ENCODE assay signal across 14 cellular contexts in genomic region chr12:78005094-78005492, GRCh38.
DNase-seq lines count a peak whose midpoint lies in the region; ATAC-seq and TF ChIP-seq lines count a peak whose summit lies in the region.
"Had no signal": no experiment of that assay in that cellular context is flagged by ENCODE, and none has a peak within 500 bp of the region (broad histone marks: within the 10 kb centered on the region; RNA-seq: fewer than 3 reads in every experiment).

No MANE protein-coding gene starts in this region.

- H3K4me3 Mint-ChIP-seq in HFFc6 = no peak overlapping the region
- H3K4me3 Mint-ChIP-seq: CD4-positive, CD25-positive, alpha-beta regulatory T cell; H9; IgD-negative memory B cell had no signal

- no peaks in the 10 kb centered on the region for H3K27me3 ChIP-seq in DOHH2 (ENCODE audit: control insufficient read depth, low read length)
- H3K27me3 ChIP-seq: BLaER1 had no signal

- ATAC-seq in Right ventricle myocardium superior (ENCODE audit: poor library complexity) (no peak), sciatic nerve (no peak)

- H3K4me3 ChIP-seq in DOHH2 (ENCODE audit: low read length) (no peak overlapping the region), OCI-LY7 (ENCODE audit: low read depth, low read length, poor library complexity, severe bottlenecking) (no peak overlapping the region)
- H3K4me3 ChIP-seq: BLaER1 had no signal

- H3K27ac ChIP-seq in DOHH2 (ENCODE audit: low read depth, low read length) (peak overlapping the region; percentile 23; the same call in 1 of the 2 replicates), OCI-LY7 (ENCODE audit: low read depth, low read length, poor library complexity, severe bottlenecking) (no peak overlapping the region)
- H3K27ac ChIP-seq: BLaER1, KMS-11 had no signal

- peaks cover 77% of the 10 kb centered on the region for H3K4me1 ChIP-seq in DOHH2 (ENCODE audit: control insufficient read depth, low read length)
- peaks cover 17% of the 10 kb centered on the region for H3K4me1 ChIP-seq in OCI-LY7 (ENCODE audit: insufficient read depth, low read length, poor library complexity, severe bottlenecking)
- H3K4me1 ChIP-seq: BLaER1 had no signal

- TF ChIP-seq CTCF in DOHH2 (IDR thresholded peaks at IDR 0.05; ENCODE audit: low read depth, low read length, poor library complexity, severe bottlenecking) (no peak), HFFc6 (IDR thresholded peaks at IDR 0.05) (no peak), OCI-LY7 (conservative IDR thresholded peaks at IDR 0.05; ENCODE audit: low read length) (no peak)

- H3K9me3 Mint-ChIP-seq in HFFc6 = no peaks in the 10 kb centered on the region
- H3K9me3 Mint-ChIP-seq: H9 had no signal

- H3K36me3 ChIP-seq in DOHH2 (ENCODE audit: control insufficient read depth, low read length) = no peaks in the 10 kb centered on the region
- H3K36me3 ChIP-seq in OCI-LY7 (ENCODE audit: insufficient read depth, low read length) = no peaks in the 10 kb centered on the region
- H3K36me3 ChIP-seq: BLaER1 had no signal

- H3F3A ChIP-seq in DOHH2 (ENCODE audit: control insufficient read depth, insufficient read depth) = peaks cover 12% of the 10 kb centered on the region

- H3K36me3 Mint-ChIP-seq in HFFc6 (ENCODE audit: low read depth) = peaks cover 40% of the 10 kb centered on the region
- H3K36me3 Mint-ChIP-seq: CD4-positive, CD25-positive, alpha-beta regulatory T cell had no signal

- peaks cover 7% of the 10 kb centered on the region; the same call in 1 of the 2 replicates for H3K27me3 Mint-ChIP-seq in HFFc6 (ENCODE audit: insufficient read depth)
- H3K27me3 Mint-ChIP-seq: CD4-positive, CD25-positive, alpha-beta regulatory T cell; IgD-negative memory B cell had no signal

- H4K20me1 ChIP-seq in DOHH2 (ENCODE audit: control insufficient read depth, insufficient read depth, low read depth, low read length) (no peaks in the 10 kb centered on the region), OCI-LY7 (ENCODE audit: insufficient read depth, low read length) (no peaks in the 10 kb centered on the region)
- H4K20me1 ChIP-seq: BLaER1 had no signal

- H2AFZ ChIP-seq in OCI-LY7 (ENCODE audit: low read length) = 0 out of 2 replicates have a peak overlapping the region, but pooled peaks have one; percentile 29

- POLR2A ChIA-PET in OCI-LY7 (lab: Charles Lee) = interaction anchor here (0.5 kb wide), 1 partner anchor 1245 kb away, joined by 3 read pairs; no protein-coding TSS in a partner anchor

- intact Hi-C loops in OCI-LY7 (cut with micrococcal nuclease; ENCODE audit: unreplicated experiment) = no loop called here
- intact Hi-C loops in Right ventricle myocardium superior (cut with DNase I) = loop anchor here (10.0 kb wide), 1 partner anchor 110 kb away; no protein-coding TSS in a partner anchor
- intact Hi-C loops in sciatic nerve (cut with DNase I) = loop anchor here (5.0 kb wide), 1 partner anchor 948 kb away; no protein-coding TSS in a partner anchor

- H3K4me2 ChIP-seq in DOHH2 (ENCODE audit: low read length) (peak overlapping the region; percentile 42), OCI-LY7 (ENCODE audit: low read length) (no peak overlapping the region)
- H3K4me2 ChIP-seq: BLaER1, KMS-11 had no signal

- H3K4me1 Mint-ChIP-seq in HFFc6 (ENCODE audit: low read depth) = peaks cover 34% of the 10 kb centered on the region
- H3K4me1 Mint-ChIP-seq: CD4-positive, CD25-positive, alpha-beta regulatory T cell; H9 had no signal

- CTCF ChIA-PET in OCI-LY7 (lab: Charles Lee; ENCODE audit: unreplicated experiment) = no interaction called here

- H3K9me2 ChIP-seq in DOHH2 (replicated peaks; ENCODE audit: control insufficient read depth, low read length) = no peaks in the 10 kb centered on the region
- H3K9me2 ChIP-seq in OCI-LY7 (ENCODE audit: insufficient read depth, low read length) = no peaks in the 10 kb centered on the region

- H3K27ac Mint-ChIP-seq in HFFc6 = peak overlapping the region; percentile 4; the same call in 1 of the 2 replicates
- H3K27ac Mint-ChIP-seq: CD4-positive, CD25-positive, alpha-beta regulatory T cell; H9; IgD-negative memory B cell had no signal

- H3K79me2 ChIP-seq in DOHH2 (ENCODE audit: control insufficient read depth, low read length) (no peaks in the 10 kb centered on the region), OCI-LY7 (ENCODE audit: insufficient read depth, low read depth, low read length) (no peaks in the 10 kb centered on the region)

- BruUV-seq in OCI-LY7 (replicated peaks; lab: Mats Ljungman, UMichigan) = no TSS peak

- no peaks in the 10 kb centered on the region for H3K9me3 ChIP-seq in DOHH2 (ENCODE audit: control insufficient read depth, insufficient read depth, low read length)
- H3K9me3 ChIP-seq in OCI-LY7 (ENCODE audit: low read length) = no peaks in the 10 kb centered on the region
- H3K9me3 ChIP-seq: BLaER1 had no signal

- DNase-seq in HFFc6 (no peak), OCI-LY7 (ENCODE audit: low spot score) (no peak), Right ventricle myocardium superior (no peak), amygdala (lab: John Stamatoyannopoulos, UW) (no peak), sciatic nerve (ENCODE audit: low spot score) (no peak)
- DNase-seq: Calu3; CD4-positive, CD25-positive, alpha-beta regulatory T cell; DMS 273 treated with DMSO at 0.1 percent for 48 hours; GOT3; H9 had no signal
